8 cellular contexts compared by ENCODE assay signal in genomic region chr11:95680169-95680929, GRCh38.
DNase-seq lines count a peak whose midpoint lies in the region; ATAC-seq and TF ChIP-seq lines count a peak whose summit lies in the region.

No MANE protein-coding gene starts in this region.

- ATAC-seq in GM21526 (IDR thresholded peaks at IDR 0.05; ENCODE audit: low FRiP score, unreplicated experiment) = peak; percentile 94

- H3K4me3 Mint-ChIP-seq in glutamatergic neuron (ENCODE audit: unreplicated experiment) = no peak overlapping the region

- DNase-seq in DMS53 (lab: John Stamatoyannopoulos, UW) (peak; percentile 29), MG63 (peak; percentile 3), fibroblast of mammary gland (ENCODE audit: low read depth) (peak; percentile 78), OCI-LY7 (ENCODE audit: low spot score) (no peak), NCI-H2227 (lab: John Stamatoyannopoulos, UW; ENCODE audit: unreplicated experiment) (no peak), glutamatergic neuron (no peak), SK-N-DZ (ENCODE audit: low spot score) (no peak)

- intact Hi-C loops in OCI-LY7 (cut with micrococcal nuclease; ENCODE audit: unreplicated experiment) = no loop called here

- H3K4me3 ChIP-seq in MG63 = no peak overlapping the region
- no peak overlapping the region for H3K4me3 ChIP-seq in fibroblast of mammary gland (ENCODE audit: control insufficient read depth, low read depth, low read length)
- H3K4me3 ChIP-seq in OCI-LY7 (ENCODE audit: low read depth, low read length, poor library complexity, severe bottlenecking) = no peak overlapping the region

- peaks cover 2% of the 10 kb centered on the region for H3K9me3 Mint-ChIP-seq in glutamatergic neuron (ENCODE audit: unreplicated experiment)

- H3K27me3 Mint-ChIP-seq in glutamatergic neuron (ENCODE audit: unreplicated experiment) = no peaks in the 10 kb centered on the region

- no peaks in the 10 kb centered on the region for H3K4me1 ChIP-seq in OCI-LY7 (ENCODE audit: insufficient read depth, low read length, poor library complexity, severe bottlenecking)

- H3K36me3 ChIP-seq in MG63 = no peaks in the 10 kb centered on the region
- H3K36me3 ChIP-seq in OCI-LY7 (ENCODE audit: insufficient read depth, low read length) = no peaks in the 10 kb centered on the region

- BruUV-seq in OCI-LY7 (replicated peaks; lab: Mats Ljungman, UMichigan) = no TSS peak

- no peak overlapping the region for H3K4me2 ChIP-seq in OCI-LY7 (ENCODE audit: low read length)

- no peaks in the 10 kb centered on the region for H3K27me3 ChIP-seq in MG63

- POLR2A ChIA-PET in OCI-LY7 (lab: Charles Lee) = interaction anchor here (0.6 to 1.6 kb wide), 3 partner anchors 9 to 182 kb away, joined by 3 to 8 read pairs (median 3); no protein-coding TSS in a partner anchor

- no peak for TF ChIP-seq CTCF in fibroblast of mammary gland (conservative IDR thresholded peaks at IDR 0.05; ENCODE audit: control insufficient read depth, insufficient read depth, low read depth, low read length)
- TF ChIP-seq CTCF in OCI-LY7 (conservative IDR thresholded peaks at IDR 0.05; ENCODE audit: low read length) = no peak
- TF ChIP-seq CTCF in glutamatergic neuron (IDR thresholded peaks at IDR 0.05; ENCODE audit: partially characterized antibody, unreplicated experiment) = no peak

- H2AFZ ChIP-seq in OCI-LY7 (ENCODE audit: low read length) = no peak overlapping the region

- no peak overlapping the region for H3K27ac Mint-ChIP-seq in glutamatergic neuron (ENCODE audit: unreplicated experiment)

- H3K9me3 ChIP-seq in MG63 (no peaks in the 10 kb centered on the region), OCI-LY7 (ENCODE audit: low read length) (no peaks in the 10 kb centered on the region)

- CTCF ChIA-PET in OCI-LY7 (lab: Charles Lee; ENCODE audit: unreplicated experiment) = interaction anchor here (1.0 kb wide), 1 partner anchor 26 kb away, joined by 4 read pairs; no protein-coding TSS in a partner anchor

- no peaks in the 10 kb centered on the region for H3K4me1 Mint-ChIP-seq in glutamatergic neuron (ENCODE audit: low read depth, unreplicated experiment)

- H4K20me1 ChIP-seq in OCI-LY7 (ENCODE audit: insufficient read depth, low read length) = no peaks in the 10 kb centered on the region

- H3K9me2 ChIP-seq in OCI-LY7 (ENCODE audit: insufficient read depth, low read length) = no peaks in the 10 kb centered on the region

- H3K27ac ChIP-seq in OCI-LY7 (ENCODE audit: low read depth, low read length, poor library complexity, severe bottlenecking) = no peak overlapping the region

- no peaks in the 10 kb centered on the region for H3K36me3 Mint-ChIP-seq in glutamatergic neuron (ENCODE audit: unreplicated experiment)

- no peaks in the 10 kb centered on the region for H3K79me2 ChIP-seq in OCI-LY7 (ENCODE audit: insufficient read depth, low read depth, low read length)

Comparison
In these comparisons a context has a peak if more than half of its experiments do, and no peak if none do; other contexts are left out.
1. DNase-seq: peak in DMS53 (single experiment), MG63 (single experiment) and fibroblast of mammary gland (single experiment); none in OCI-LY7 (single experiment), NCI-H2227 (single experiment), glutamatergic neuron (single experiment) and SK-N-DZ (single experiment).